In the genomic region with DNA sequence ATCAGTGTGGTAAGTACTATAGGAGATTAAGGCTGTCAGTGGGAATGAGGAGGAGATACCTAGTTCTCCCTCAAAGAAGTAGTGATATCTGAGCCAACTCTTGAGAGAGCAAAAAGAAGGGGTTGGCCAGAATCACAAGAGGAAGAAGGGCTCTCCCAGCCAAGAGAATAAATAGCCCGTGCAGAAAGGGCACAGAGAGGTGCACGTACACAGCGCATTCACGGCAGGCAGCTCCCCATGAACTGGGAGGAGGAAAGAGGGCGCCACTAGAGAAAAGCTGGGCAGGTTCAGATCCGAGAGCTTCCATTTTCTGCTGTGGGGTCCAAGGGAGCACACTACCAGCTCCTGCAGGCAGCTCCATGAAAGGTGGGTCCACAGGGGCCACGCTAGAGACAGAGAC, we compare ENCODE assay signal across 18 cellular contexts. TPM values are rescaled to one million over a fixed set of nuclear protein-coding genes. Genes with fewer than 3 reads are reported as not detected.
DNase-seq lines count a peak whose midpoint lies in the region; ATAC-seq and TF ChIP-seq lines count a peak whose summit lies in the region.
"Had no signal": no experiment of that assay in that cellular context is flagged by ENCODE, and none has a peak within 500 bp of the region (broad histone marks: within the 10 kb centered on the region; RNA-seq: fewer than 3 reads in every experiment).

No MANE protein-coding gene starts in this region.

- TF ChIP-seq CTCF in HFFc6 (IDR thresholded peaks at IDR 0.05) = no peak
- TF ChIP-seq CTCF in chondrocyte (IDR thresholded peaks at IDR 0.05) = no peak
- TF ChIP-seq CTCF in natural killer cell (IDR thresholded peaks at IDR 0.05) = no peak
- TF ChIP-seq CTCF in WERI-Rb-1 (IDR thresholded peaks at IDR 0.05; ENCODE audit: low read depth, low read length) = no peak

- intact Hi-C loops in CD4-positive, alpha-beta memory T cell (cut with micrococcal nuclease) = no loop called here
- intact Hi-C loops in natural killer cell (cut with micrococcal nuclease) = no loop called here

- H3K27ac ChIP-seq in CD4-positive, alpha-beta memory T cell (ENCODE audit: low read depth, low read length) = no peak overlapping the region
- H3K27ac ChIP-seq in WERI-Rb-1 = no peak overlapping the region
- H3K27ac ChIP-seq: gastrocnemius medialis, tibial nerve had no signal

- H3K27me3 Mint-ChIP-seq in CD4-positive, alpha-beta memory T cell = no peaks in the 10 kb centered on the region
- H3K27me3 Mint-ChIP-seq in HFFc6 (ENCODE audit: insufficient read depth) = no peaks in the 10 kb centered on the region
- H3K27me3 Mint-ChIP-seq in chondrocyte (ENCODE audit: low read depth) = no peaks in the 10 kb centered on the region
- H3K27me3 Mint-ChIP-seq in natural killer cell (ENCODE audit: low read depth in 2 of 2) = no peaks in the 10 kb centered on the region

- H3K4me1 Mint-ChIP-seq in CD4-positive, alpha-beta memory T cell = peaks cover 37 to 63% (median 51%) of the 10 kb centered on the region in 4 donors
- H3K4me1 Mint-ChIP-seq in HFFc6 (ENCODE audit: low read depth) = peaks cover 39% of the 10 kb centered on the region
- peaks cover 33% of the 10 kb centered on the region for H3K4me1 Mint-ChIP-seq in chondrocyte (ENCODE audit: low read depth)
- H3K4me1 Mint-ChIP-seq in natural killer cell = peaks cover 48 to 49% of the 10 kb centered on the region in 2 donors

- H3K9me3 Mint-ChIP-seq in CD4-positive, alpha-beta memory T cell = no peaks in the 10 kb centered on the region
- H3K9me3 Mint-ChIP-seq in HFFc6 (no peaks in the 10 kb centered on the region), chondrocyte (ENCODE audit: low read depth) (no peaks in the 10 kb centered on the region), natural killer cell (no peaks in the 10 kb centered on the region)

- peaks cover 22% of the 10 kb centered on the region for H3K4me1 ChIP-seq in CD4-positive, alpha-beta memory T cell (ENCODE audit: insufficient read depth, low read length)

- no peaks in the 10 kb centered on the region for H3K9me3 ChIP-seq in CD4-positive, alpha-beta memory T cell (ENCODE audit: control insufficient read depth in 1 of 2, low read length in 2 of 2)
- H3K9me3 ChIP-seq in WERI-Rb-1 (ENCODE audit: severe bottlenecking) = no peaks in the 10 kb centered on the region
- H3K9me3 ChIP-seq: gastrocnemius medialis, tibial nerve had no signal

- peak overlapping the region in 2 of 8 donors; percentile 13 to 17 for H3K4me3 Mint-ChIP-seq in CD4-positive, alpha-beta memory T cell
- H3K4me3 Mint-ChIP-seq in HFFc6 (no peak overlapping the region), chondrocyte (ENCODE audit: unreplicated experiment) (no peak overlapping the region), natural killer cell (peak overlapping the region; percentile 58)

- H3K4me3 ChIP-seq in CD4-positive, alpha-beta memory T cell (ENCODE audit: low read length in 2 of 2) = no peak overlapping the region
- no peak overlapping the region for H3K4me3 ChIP-seq in WERI-Rb-1 (ENCODE audit: low read depth, low read length)
- H3K4me3 ChIP-seq: gastrocnemius medialis, tibial nerve had no signal

- DNase-seq in CD4-positive, alpha-beta memory T cell = no peak
- DNase-seq in HFFc6 (no peak), chondrocyte (ENCODE audit: low spot score) (no peak), natural killer cell (no peak), WERI-Rb-1 (no peak), NCI-H187 treated with DMSO at 0.1 percent for 48 hours (lab: John Stamatoyannopoulos, UW) (no peak), NCI-H345 treated with DMSO at 0.1 percent for 48 hours (lab: John Stamatoyannopoulos, UW; ENCODE audit: unreplicated experiment) (no peak), hippocampal formation (lab: John Stamatoyannopoulos, UW) (no peak)
- DNase-seq: activated CD4-positive, alpha-beta T cell treated with anti-CD3 and anti-CD28 coated beads for 4 hours; activated effector memory CD4-positive, alpha-beta T cell treated with Interleukin-2 at 50 U/mL for 16 hours; EL; erythroblast; gastrocnemius medialis; Kasumi-1; NCI-H2171 treated with DMSO at 0.1 percent for 48 hours; stimulated activated naive CD4-positive, alpha-beta T cell had no signal

- CTCF ChIA-PET in CD4-positive, alpha-beta memory T cell (lab: Charles Lee; ENCODE audit: partially characterized antibody) = interaction anchor here (0.8 to 1.5 kb wide), 2 partner anchors 10 to 21 kb away, joined by 3 to 4 read pairs; no protein-coding TSS in a partner anchor

- no peak for ATAC-seq in natural killer cell
- ATAC-seq: gastrocnemius medialis, Panc1 had no signal

- POLR2A ChIA-PET in CD4-positive, alpha-beta memory T cell (lab: Charles Lee; ENCODE audit: partially characterized antibody) = no interaction called here

- H3K36me3 ChIP-seq in CD4-positive, alpha-beta memory T cell (ENCODE audit: insufficient read depth, low read length) = no peaks in the 10 kb centered on the region
- peaks cover 5% of the 10 kb centered on the region; the same call in 1 of the 2 replicates for H3K36me3 ChIP-seq in WERI-Rb-1
- H3K36me3 ChIP-seq: gastrocnemius medialis, tibial nerve had no signal

- peak overlapping the region in 4 of 7 donors; percentile 12 to 82 (median 48) for H3K27ac Mint-ChIP-seq in CD4-positive, alpha-beta memory T cell
- H3K27ac Mint-ChIP-seq in HFFc6 = peak overlapping the region; percentile 38
- peak overlapping the region; percentile 49 for H3K27ac Mint-ChIP-seq in chondrocyte (ENCODE audit: unreplicated experiment)
- peak overlapping the region; percentile 82 to 91 for H3K27ac Mint-ChIP-seq in natural killer cell

- H3K27me3 ChIP-seq in CD4-positive, alpha-beta memory T cell (ENCODE audit: insufficient read depth, low read length) = no peaks in the 10 kb centered on the region
- H3K27me3 ChIP-seq in WERI-Rb-1 (ENCODE audit: insufficient read depth, low read depth, severe bottlenecking) = no peaks in the 10 kb centered on the region
- H3K27me3 ChIP-seq: gastrocnemius medialis, tibial nerve had no signal

- H3K36me3 Mint-ChIP-seq in CD4-positive, alpha-beta memory T cell = peaks cover 0 to 3% of the 10 kb centered on the region in 2 donors
- H3K36me3 Mint-ChIP-seq in HFFc6 (ENCODE audit: low read depth) (no peaks in the 10 kb centered on the region), chondrocyte (ENCODE audit: low read depth) (no peaks in the 10 kb centered on the region), natural killer cell (no peaks in the 10 kb centered on the region)

RNA-seq across cellular contexts. Expression of a gene that starts 59.9 kb away (rescaled TPM):
- 10 to 100 TPM; 36.2 to 38.0 TPM for total RNA-seq in CD4-positive, alpha-beta memory T cell
- polyA plus RNA-seq in CD4-positive, alpha-beta memory T cell = 10 to 100 TPM; 36.2 to 38.3 TPM
- total RNA-seq in HFFc6 (2021; fragmentation: NEBNext Ultra II Directional; extraction: Animal tissue kit (Norgen Biotek cat#: 25700)) = 10 to 100 TPM; 50.1 to 56.8 (median 54.3) TPM
- total RNA-seq in chondrocyte (39.9 to 43.3 TPM (median 43.2 TPM) in 3 replicates), natural killer cell (10 to 100 TPM; 57.4 to 64.1 (median 62.4) TPM)
